ENCODE assay signal across 8 cellular contexts in the genomic region with DNA sequence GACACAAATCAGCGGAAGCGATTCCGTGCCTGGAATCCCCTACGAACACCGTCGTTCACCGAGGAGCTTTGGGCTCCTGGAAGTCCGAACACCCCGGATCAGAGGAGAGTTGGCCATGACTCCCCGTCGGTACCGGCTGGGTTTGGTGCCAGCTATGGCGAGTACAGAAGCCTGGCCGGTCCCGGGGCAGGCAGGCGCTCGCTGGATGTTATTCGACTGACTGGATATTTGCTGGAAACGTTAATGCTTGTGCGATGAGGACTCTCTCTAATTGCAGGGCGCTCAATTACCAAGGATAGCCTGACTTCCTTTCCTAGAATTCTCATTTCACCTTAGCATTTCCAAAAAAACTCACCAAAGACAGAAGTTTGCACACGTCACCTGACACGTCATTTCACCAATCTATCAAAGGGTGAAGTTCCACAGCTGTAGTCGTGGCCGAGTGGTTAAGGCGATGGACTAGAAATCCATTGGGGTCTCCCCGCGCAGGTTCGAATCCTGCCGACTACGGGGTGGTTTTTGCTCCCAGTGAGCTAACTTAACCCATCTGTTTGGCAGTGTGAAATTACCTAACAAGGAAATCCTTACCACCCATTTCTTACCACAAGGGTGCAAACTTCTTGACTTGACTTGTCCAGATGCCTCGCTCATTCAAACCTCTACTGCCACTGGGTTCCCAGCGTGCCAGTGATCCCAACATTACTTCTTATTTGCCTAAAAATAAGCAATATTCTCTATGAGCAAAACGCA. TPM values are rescaled to one million over a fixed set of nuclear protein-coding genes. Genes with fewer than 3 reads are reported as not detected.
DNase-seq lines count a peak whose midpoint lies in the region; ATAC-seq, FAIRE-seq and TF ChIP-seq lines count a peak whose summit lies in the region.

No MANE protein-coding gene starts in this region.

- no peak overlapping the region for H3K9ac ChIP-seq in liver (ENCODE audit: low read depth in 1 of 2, low read length in 2 of 2)

- H3K27me3 Mint-ChIP-seq in T-cell = peaks cover 38 to 56% of the 10 kb centered on the region in 2 donors
- peaks cover 57% of the 10 kb centered on the region for H3K27me3 Mint-ChIP-seq in central memory CD8-positive, alpha-beta T cell

- peaks cover 0 to 5% (median under 1%) of the 10 kb centered on the region in 4 donors for H3K27me3 ChIP-seq in liver (ENCODE audit: control insufficient read depth in 4 of 4, insufficient read depth in 4 of 4, low read length in 3 of 4)

- no peak for TF ChIP-seq RAD21 in liver (IDR thresholded peaks at IDR 0.05)

- peak overlapping the region; percentile 54 to 61 (median 55) for H3K4me3 Mint-ChIP-seq in T-cell
- H3K4me3 Mint-ChIP-seq in central memory CD8-positive, alpha-beta T cell = peak overlapping the region; percentile 19

- H3K9me3 ChIP-seq in liver (ENCODE audit: control insufficient read depth in 4 of 4, low read length in 3 of 4) = peaks cover 0 to 12% (median 0%) of the 10 kb centered on the region in 4 donors

- no peaks in the 10 kb centered on the region for H3K9me3 Mint-ChIP-seq in T-cell
- no peaks in the 10 kb centered on the region for H3K9me3 Mint-ChIP-seq in central memory CD8-positive, alpha-beta T cell

- H3K27ac Mint-ChIP-seq in T-cell = peak overlapping the region in 1 of 2 donors; percentile 39
- no peak overlapping the region for H3K27ac Mint-ChIP-seq in central memory CD8-positive, alpha-beta T cell (ENCODE audit: low read depth)

- DNase-seq in T-cell = peak in 3 of 34 experiments; percentile 5 to 14 (median 10)
- DNase-seq in central memory CD8-positive, alpha-beta T cell (ENCODE audit: low spot score in 2 of 2) = no peak
- peak; percentile 62 to 72 for DNase-seq in stimulated activated CD8-positive, alpha-beta memory T cell treated with anti-CD3 and anti-CD28 coated beads, Interleukin-2, amount 100 ng/mL, for 48 hours (ENCODE audit: low read depth in 2 of 2)
- no peak for DNase-seq in NCI-H1105 treated with DMSO at 0.1 percent for 48 hours (lab: John Stamatoyannopoulos, UW)

- no peaks in the 10 kb centered on the region for H3K36me3 ChIP-seq in liver (ENCODE audit: control insufficient read depth in 4 of 4, insufficient read depth in 3 of 4, low read depth in 1 of 4, low read length in 3 of 4)

- 10% methylated on average over 34 of the region's 34 CpGs for whole genome bisulfite sequencing in liver

- H3K4me1 ChIP-seq in liver (ENCODE audit: control insufficient read depth in 4 of 4, insufficient read depth in 4 of 4, low read length in 3 of 4) = no peaks in the 10 kb centered on the region

- peak; percentile 65 for ATAC-seq in HG02852 (IDR thresholded peaks at IDR 0.05; ENCODE audit: unreplicated experiment)
- peak in 1 of 4 experiments; percentile 29 for ATAC-seq in T-cell (replicated peaks in 1 of 4)
- ATAC-seq in central memory CD8-positive, alpha-beta T cell (replicated peaks; ENCODE audit: extremely low read depth, poor library complexity, severe bottlenecking) = no peak
- ATAC-seq in HG03342 (IDR thresholded peaks at IDR 0.05; ENCODE audit: unreplicated experiment) = no peak

- H3K4me1 Mint-ChIP-seq in T-cell = peaks cover 13 to 16% (median 16%) of the 10 kb centered on the region in 3 donors
- H3K4me1 Mint-ChIP-seq in central memory CD8-positive, alpha-beta T cell = peaks cover 12% of the 10 kb centered on the region

- no peak overlapping the region for H3K27ac ChIP-seq in liver (ENCODE audit: low read depth in 1 of 2, low read length in 2 of 2)

- FAIRE-seq in G401.6 (lab: Jason Lieb, UNC) = peak; percentile 97

- POLR2A ChIA-PET in T-cell (lab: Charles Lee) = interaction anchor here in 1 of 2 donors (0.6 kb wide), 1 partner anchor 21 kb away, joined by 7 read pairs; no protein-coding TSS in a partner anchor

- CTCF ChIA-PET in T-cell (lab: Charles Lee) = no interaction called here

- H3K36me3 Mint-ChIP-seq in T-cell = peaks cover 2% of the 10 kb centered on the region
- H3K36me3 Mint-ChIP-seq in central memory CD8-positive, alpha-beta T cell (ENCODE audit: insufficient read depth) = peaks cover 6% of the 10 kb centered on the region

- H3K4me3 ChIP-seq in liver (ENCODE audit: low read depth in 1 of 3, low read length in 3 of 3) = peak overlapping the region; percentile 24 to 38 (median 37)

- no peak for TF ChIP-seq CTCF in liver (IDR thresholded peaks at IDR 0.05; ENCODE audit: low read depth, low read length, missing input control)

TF ChIP-seq in liver, 16 proteins besides CTCF, POLR2A, EP300 and RAD21:
- TF ChIP-seq YY1 (IDR thresholded peaks at IDR 0.05) (no peak), EGR1 (IDR thresholded peaks at IDR 0.05; ENCODE audit: low read depth in 2 of 2) (no peak)
- TF ChIP-seq, protein P1, sequence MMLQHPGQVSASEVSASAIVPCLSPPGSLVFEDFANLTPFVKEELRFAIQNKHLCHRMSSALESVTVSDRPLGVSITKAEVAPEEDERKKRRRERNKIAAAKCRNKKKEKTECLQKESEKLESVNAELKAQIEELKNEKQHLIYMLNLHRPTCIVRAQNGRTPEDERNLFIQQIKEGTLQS (IDR thresholded peaks at IDR 0.05) = peak; percentile 75

RNA-seq across cellular contexts. Expression of a gene that starts 22.7 kb away (rescaled TPM):
- total RNA-seq in T-cell (10 to 100 TPM; 11.2 to 14.3 (median 12.5) TPM), liver (1 to 10 TPM; 2.3 to 4.4 TPM)
- under 1 TPM; 0.80 to 0.89 TPM for polyA plus RNA-seq in liver

Comparison
In these comparisons a context has a peak if more than half of its experiments do, and no peak if none do; other contexts are left out.
1. DNase-seq: peak in stimulated activated CD8-positive, alpha-beta memory T cell treated with anti-CD3 and anti-CD28 coated beads, Interleukin-2, amount 100 ng/mL, for 48 hours (2 of 2); none in central memory CD8-positive, alpha-beta T cell (0 of 2) and NCI-H1105 treated with DMSO at 0.1 percent for 48 hours (single experiment).